Comparison of ENCODE assay signal across 11 cellular contexts in the genomic region with DNA sequence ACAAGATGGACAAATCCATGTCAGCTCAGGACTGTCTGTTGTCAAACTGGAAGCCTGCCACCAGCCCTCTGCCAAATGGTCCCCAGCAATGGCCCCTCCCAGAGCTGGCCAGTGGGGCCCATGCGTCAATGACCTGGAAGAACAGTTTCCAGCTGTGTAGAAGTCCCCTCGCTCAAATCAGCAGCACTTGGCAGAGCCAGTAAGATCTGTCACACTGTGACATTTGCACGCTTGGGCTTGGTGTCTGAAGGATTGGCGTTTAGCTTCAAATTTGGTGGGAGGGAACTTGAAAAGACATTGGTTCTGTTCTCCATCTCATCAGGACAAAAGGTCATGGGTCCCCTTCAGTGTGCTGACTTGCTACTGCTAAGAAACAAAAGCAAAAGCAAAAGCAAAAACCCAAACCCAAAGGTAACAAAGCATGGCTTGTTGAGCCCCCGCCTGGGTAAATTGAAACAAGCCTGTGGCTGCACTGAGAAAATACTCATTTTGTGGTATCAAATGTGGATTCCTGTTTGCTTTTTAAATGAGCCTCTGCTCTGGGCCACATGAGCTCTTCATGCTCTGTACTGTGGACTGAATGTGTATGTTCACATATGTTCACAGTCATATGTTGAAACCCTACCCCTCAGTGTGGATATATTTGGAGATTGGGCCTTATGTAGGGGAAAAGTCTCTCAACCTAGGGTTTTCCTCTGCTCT.
DNase-seq lines count a peak whose midpoint lies in the region; ATAC-seq and TF ChIP-seq lines count a peak whose summit lies in the region.
"Had no signal": no experiment of that assay in that cellular context is flagged by ENCODE, and none has a peak within 500 bp of the region (broad histone marks: within the 10 kb centered on the region; RNA-seq: fewer than 3 reads in every experiment).

No MANE protein-coding gene starts in this region.

- H3K4me3 Mint-ChIP-seq in activated naive CD4-positive, alpha-beta T cell treated with anti-CD3 and anti-CD28 coated beads for 36 hours = no peak overlapping the region
- H3K4me3 Mint-ChIP-seq: activated B cell treated with CpG ODN at 0.5 μM for 24 hours had no signal

- H3K4me1 Mint-ChIP-seq in activated naive CD4-positive, alpha-beta T cell treated with anti-CD3 and anti-CD28 coated beads for 36 hours (ENCODE audit: low read depth) = no peaks in the 10 kb centered on the region
- H3K4me1 Mint-ChIP-seq: activated B cell treated with CpG ODN at 0.5 μM for 24 hours had no signal

- WGBS in heart right ventricle, 2 donors = 37 to 38% methylated on average over 5 of the region's 5 CpGs

- intact Hi-C loops in heart right ventricle (cut with DNase I) = loop anchor here in 5 of 10 donors (5.0 to 10.0 kb wide), 3 partner anchors 225 to 255 kb away; partner anchors contain the start of gene MAB21L1 (in 1 of the 5)
- intact Hi-C loops in activated naive CD4-positive, alpha-beta T cell treated with anti-CD3 and anti-CD28 coated beads for 36 hours (cut with micrococcal nuclease) = no loop called here

- H3K27ac Mint-ChIP-seq in activated naive CD4-positive, alpha-beta T cell treated with anti-CD3 and anti-CD28 coated beads for 36 hours = no peak overlapping the region
- H3K27ac Mint-ChIP-seq: activated B cell treated with CpG ODN at 0.5 μM for 24 hours had no signal

- H3K9me3 Mint-ChIP-seq in activated naive CD4-positive, alpha-beta T cell treated with anti-CD3 and anti-CD28 coated beads for 36 hours = no peaks in the 10 kb centered on the region
- H3K9me3 Mint-ChIP-seq: activated B cell treated with CpG ODN at 0.5 μM for 24 hours had no signal

- H3K36me3 ChIP-seq in heart right ventricle (no peaks in the 10 kb centered on the region), BE2C (no peaks in the 10 kb centered on the region)
- H3K36me3 ChIP-seq: vagina had no signal

- H3K27me3 ChIP-seq in heart right ventricle (no peaks in the 10 kb centered on the region), BE2C (no peaks in the 10 kb centered on the region)
- H3K27me3 ChIP-seq: vagina had no signal

- H3K36me3 Mint-ChIP-seq in activated naive CD4-positive, alpha-beta T cell treated with anti-CD3 and anti-CD28 coated beads for 36 hours (ENCODE audit: low read depth) = no peaks in the 10 kb centered on the region

- peaks cover 0 to 42% (median 19%) of the 10 kb centered on the region in 9 donors for H3K4me1 ChIP-seq in heart right ventricle
- peaks cover 4% of the 10 kb centered on the region for H3K4me1 ChIP-seq in BE2C

- peak overlapping the region in 9 of 10 donors; percentile 12 to 75 (median 54) for H3K27ac ChIP-seq in heart right ventricle
- H3K27ac ChIP-seq: SK-N-MC, vagina had no signal

- ATAC-seq in GM18868 (IDR thresholded peaks at IDR 0.05; ENCODE audit: unreplicated experiment) (peak; percentile 72), GM21619 (IDR thresholded peaks at IDR 0.05; ENCODE audit: unreplicated experiment) (peak; percentile 83), HG03442 (IDR thresholded peaks at IDR 0.05; ENCODE audit: unreplicated experiment) (peak; percentile 82), heart right ventricle (peak; percentile 56 to 95 (median 88))

- TF ChIP-seq CTCF in heart right ventricle (IDR thresholded peaks at IDR 0.05) = no peak
- TF ChIP-seq CTCF in BE2C (IDR thresholded peaks at IDR 0.05; ENCODE audit: low read depth, low read length) = no peak

- CTCF ChIA-PET in activated naive CD4-positive, alpha-beta T cell treated with anti-CD3 and anti-CD28 coated beads for 36 hours (lab: Charles Lee) = interaction anchor here (0.6 kb wide), 1 partner anchor 378 kb away, joined by 4 read pairs; no protein-coding TSS in a partner anchor

- no peak overlapping the region for H3K4me3 ChIP-seq in heart right ventricle
- no peak overlapping the region for H3K4me3 ChIP-seq in BE2C (ENCODE audit: low read depth, low read length)
- H3K4me3 ChIP-seq: SK-N-MC, vagina had no signal

- H3K27me3 Mint-ChIP-seq in activated naive CD4-positive, alpha-beta T cell treated with anti-CD3 and anti-CD28 coated beads for 36 hours (ENCODE audit: low read depth) = peaks cover 2% of the 10 kb centered on the region
- H3K27me3 Mint-ChIP-seq: activated B cell treated with CpG ODN at 0.5 μM for 24 hours had no signal

- DNase-seq in heart right ventricle (peak; percentile 84 to 87), NCI-H2107 treated with DMSO at 0.1 percent for 48 hours (lab: John Stamatoyannopoulos, UW; ENCODE audit: unreplicated experiment) (no peak), BE2C (no peak)
- DNase-seq in activated naive CD4-positive, alpha-beta T cell treated with anti-CD3 and anti-CD28 coated beads for 36 hours = no peak
- DNase-seq in stimulated activated CD4-positive, alpha-beta T cell treated with anti-CD3 and anti-CD28 coated beads, Interleukin-2, amount 100 ng/mL, for 48 hours = no peak
- DNase-seq: activated B cell treated with CpG ODN at 0.5 μM for 24 hours had no signal

- no peaks in the 10 kb centered on the region for H3K9me3 ChIP-seq in heart right ventricle
- H3K9me3 ChIP-seq in BE2C = no peaks in the 10 kb centered on the region
- H3K9me3 ChIP-seq: vagina had no signal

Comparison
In these comparisons a context has a peak if more than half of its experiments do, and no peak if none do; other contexts are left out.
1. DNase-seq: peak in heart right ventricle (2 of 2); none in activated naive CD4-positive, alpha-beta T cell treated with anti-CD3 and anti-CD28 coated beads for 36 hours (single experiment), NCI-H2107 treated with DMSO at 0.1 percent for 48 hours (single experiment), BE2C (single experiment) and stimulated activated CD4-positive, alpha-beta T cell treated with anti-CD3 and anti-CD28 coated beads, Interleukin-2, amount 100 ng/mL, for 48 hours (0 of 2).
2. Peak in every context shown above with its lines, with median percentiles within 50 percentile points of each other: ATAC-seq.